17 cellular contexts compared by ENCODE assay signal in the genomic region with DNA sequence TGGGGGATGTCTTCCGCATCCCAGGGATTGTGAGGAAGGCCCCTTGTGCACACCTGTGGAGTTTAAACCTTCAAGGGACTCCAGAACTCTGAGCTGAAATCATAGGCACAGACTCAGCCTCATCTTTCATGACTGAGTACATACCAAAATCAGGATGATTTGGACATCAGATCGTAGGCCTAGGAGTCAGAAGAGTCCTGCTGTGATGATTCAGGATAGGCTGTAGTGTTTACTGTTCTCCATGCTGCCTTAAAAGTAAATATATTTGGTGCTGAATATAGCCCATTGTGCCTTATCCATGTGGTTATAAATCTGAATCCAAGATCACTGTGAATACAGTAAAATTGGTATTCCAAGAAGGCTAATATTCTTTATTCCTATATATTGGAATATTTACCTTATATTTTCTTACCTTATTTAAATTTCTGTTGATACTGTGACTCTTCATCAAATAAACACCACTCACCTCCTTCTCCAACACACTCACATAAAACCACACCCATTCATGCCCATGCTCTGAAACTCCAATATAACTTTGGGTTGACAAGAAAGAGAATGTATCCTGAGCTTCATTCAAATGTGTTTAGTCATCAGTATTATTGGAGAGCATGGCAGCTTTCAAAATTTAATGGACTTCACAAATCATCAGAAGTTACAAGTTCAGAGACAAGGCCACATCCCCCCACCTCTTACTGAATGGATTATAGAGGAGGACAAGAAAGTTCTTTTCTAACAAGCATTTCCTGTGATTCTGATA.
A peak's percentile ranks its signal among the peaks of the same experiment; 100 is the strongest.
DNase-seq lines count a peak whose midpoint lies in the region; ATAC-seq and TF ChIP-seq lines count a peak whose summit lies in the region.
"Had no signal": no experiment of that assay in that cellular context is flagged by ENCODE, and none has a peak within 500 bp of the region (broad histone marks: within the 10 kb centered on the region; RNA-seq: fewer than 3 reads in every experiment).

No MANE protein-coding gene starts in this region.

- CTCF ChIA-PET in IMR-90 (lab: Yijun Ruan, JAX) (no interaction called here), A673 (lab: Charles Lee) (no interaction called here)

- H2AK5ac ChIP-seq in IMR-90 (ENCODE audit: low read depth, low read length) = no peak overlapping the region

- no peak overlapping the region for H3K4me2 ChIP-seq in BLaER1 treated with 17β-estradiol and CSF1 and Interleukin-3, amounts not matched to agents 10 nM and 100 nM
- H3K4me2 ChIP-seq in IMR-90 (ENCODE audit: low read depth, low read length) = no peak overlapping the region
- H3K4me2 ChIP-seq: PC-9 had no signal

- POLR2A ChIA-PET in IMR-90 (lab: Charles Lee; ENCODE audit: unreplicated experiment) (no interaction called here), A673 (lab: Charles Lee; ENCODE audit: low non-redundant PET) (no interaction called here)

- intact Hi-C loops in IMR-90 (cut with micrococcal nuclease) = no loop called here
- intact Hi-C loops in A673 (cut with micrococcal nuclease; ENCODE audit: unreplicated experiment) = no loop called here

- peaks cover 24 to 56% (median 28%) of the 10 kb centered on the region in 10 experiments for H3K4me1 ChIP-seq in BLaER1 treated with 17β-estradiol and CSF1 and Interleukin-3, amounts not matched to agents 10 nM and 100 nM
- no peaks in the 10 kb centered on the region for H3K4me1 ChIP-seq in IMR-90 (ENCODE audit: control insufficient read depth, insufficient read depth, low read length)
- no peaks in the 10 kb centered on the region for H3K4me1 ChIP-seq in A673 (ENCODE audit: insufficient read depth, low read length, poor library complexity, severe bottlenecking)

- BruUV-seq in IMR-90 (replicated peaks; lab: Mats Ljungman, UMichigan) = no TSS peak
- BruUV-seq in A673 (replicated peaks; lab: Mats Ljungman, UMichigan) = no TSS peak

- TF ChIP-seq RAD21 in IMR-90 (IDR thresholded peaks at IDR 0.05; ENCODE audit: low read length) = no peak

- no peaks in the 10 kb centered on the region for H3K9me1 ChIP-seq in IMR-90 (ENCODE audit: insufficient read depth, low read length)

- TF ChIP-seq CTCF in IMR-90 (conservative IDR thresholded peaks at IDR 0.05; ENCODE audit: low read depth, low read length) (no peak), astrocyte of the spinal cord (IDR thresholded peaks at IDR 0.05; ENCODE audit: low read depth, low read length) (no peak), A673 (conservative IDR thresholded peaks at IDR 0.05; ENCODE audit: low read depth, low read length) (no peak)

- no peak overlapping the region for H3K14ac ChIP-seq in IMR-90 (replicated peaks; ENCODE audit: low read depth, low read length)

- H2BK5ac ChIP-seq in IMR-90 (ENCODE audit: low read depth, low read length, poor library complexity, severe bottlenecking) = no peak overlapping the region

- H3K9me3 ChIP-seq in BLaER1 treated with 17β-estradiol and CSF1 and Interleukin-3, amounts not matched to agents 10 nM and 100 nM (replicated peaks in 1 of 11) = peaks cover 4 to 34% (median 23%) of the 10 kb centered on the region in 11 experiments; a peak in 19 of 22 replicates
- H3K9me3 ChIP-seq in IMR-90 (ENCODE audit: control insufficient read depth, insufficient read depth, low read length) (peaks cover 9% of the 10 kb centered on the region), A673 (ENCODE audit: low read depth, low read length, poor library complexity, severe bottlenecking) (no peaks in the 10 kb centered on the region)

- no peak for ATAC-seq in IMR-90 (ENCODE audit: low read depth)
- no peak for ATAC-seq in GM18517 (IDR thresholded peaks at IDR 0.05; ENCODE audit: unreplicated experiment)
- ATAC-seq: K562 had no signal

- H4K8ac ChIP-seq in IMR-90 (ENCODE audit: low read depth in 2 of 2, low read length in 2 of 2) = no peak overlapping the region

- H2BK15ac ChIP-seq in IMR-90 (ENCODE audit: low read depth, low read length) = no peak overlapping the region

- H3K36me3 ChIP-seq in BLaER1 treated with 17β-estradiol and CSF1 and Interleukin-3, amounts not matched to agents 10 nM and 100 nM = no peaks in the 10 kb centered on the region
- H3K36me3 ChIP-seq in IMR-90 (ENCODE audit: control insufficient read depth, insufficient read depth, low read length) = no peaks in the 10 kb centered on the region
- H3K36me3 ChIP-seq in A673 (ENCODE audit: insufficient read depth, low read length, poor library complexity, severe bottlenecking) = no peaks in the 10 kb centered on the region

- TF ChIP-seq POLR2A in IMR-90 (IDR thresholded peaks at IDR 0.05; ENCODE audit: low read depth, low read length) = no peak

- DNase-seq in IMR-90 (no peak), astrocyte of the spinal cord (ENCODE audit: low read depth, low spot score) (peak; percentile 0), renal cortical epithelial cell (ENCODE audit: low read depth) (peak; percentile 19), NCI-H2196 (lab: John Stamatoyannopoulos, UW; ENCODE audit: unreplicated experiment) (no peak), A673 (ENCODE audit: low spot score) (no peak)
- DNase-seq: AML-193, GDM1, HCEC 1CT, NCI-H1092 treated with DMSO at 0.1 percent for 48 hours, NCI-H1694, NCI-H2081 treated with DMSO at 0.1 percent for 48 hours, NCI-H524, PC-9, SW 1271 had no signal

- in situ Hi-C loops in IMR-90 (cut with MboI; ENCODE audit: low sequenced_read_pairs) = no loop called here
- in situ Hi-C loops in astrocyte of the spinal cord (cut with HindIII; ENCODE audit: low sequenced_read_pairs) = no loop called here

- H4K91ac ChIP-seq in IMR-90 (ENCODE audit: insufficient read depth, low read depth, low read length) = no peak overlapping the region

- H2BK120ac ChIP-seq in IMR-90 (ENCODE audit: low read depth, low read length) = no peak overlapping the region

- H3K18ac ChIP-seq in IMR-90 (ENCODE audit: low read depth, low read length) = no peak overlapping the region

- no peak overlapping the region for H3K56ac ChIP-seq in IMR-90 (ENCODE audit: extremely low read depth, insufficient read depth, low read length)

- WGBS in IMR-90 (ENCODE audit: extremely low coverage in 2 of 2, insufficient read length in 1 of 2), 2 experiments = no CpG with 5 or more reads among the region's 2 CpGs

- no peak overlapping the region for H3K23ac ChIP-seq in IMR-90 (ENCODE audit: low read depth, low read length)

- H3K79me1 ChIP-seq in IMR-90 (ENCODE audit: low read depth in 1 of 2, low read length in 2 of 2) = no peaks in the 10 kb centered on the region

- no peak overlapping the region for H2BK20ac ChIP-seq in IMR-90 (ENCODE audit: low read depth, low read length)

- no peak overlapping the region for H4K5ac ChIP-seq in IMR-90 (ENCODE audit: low read depth, low read length)

- dilution Hi-C loops in IMR-90 (cut with HindIII; ENCODE audit: low sequenced_read_pairs, unreplicated experiment) = no loop called here

- no peak overlapping the region for H3K9ac ChIP-seq in BLaER1 treated with 17β-estradiol and CSF1 and Interleukin-3, amounts not matched to agents 10 nM and 100 nM
- H3K9ac ChIP-seq in IMR-90 (ENCODE audit: low read depth, low read length) = no peak overlapping the region

- no peak overlapping the region for H3K4me3 ChIP-seq in BLaER1 treated with 17β-estradiol and CSF1 and Interleukin-3, amounts not matched to agents 10 nM and 100 nM
- H3K4me3 ChIP-seq in IMR-90 (ENCODE audit: insufficient read depth, low read depth, low read length) = no peak overlapping the region
- no peak overlapping the region for H3K4me3 ChIP-seq in astrocyte of the spinal cord (ENCODE audit: low read depth, low read length)
- no peak overlapping the region for H3K4me3 ChIP-seq in A673 (ENCODE audit: low read depth, low read length, poor library complexity, severe bottlenecking)
- H3K4me3 ChIP-seq: K562, PC-9 had no signal

- no peak overlapping the region for H2AK9ac ChIP-seq in IMR-90 (replicated peaks; ENCODE audit: low read depth, low read length, poor library complexity)

- peak overlapping the region in 8 of 11 experiments; percentile 33 to 99 (median 71); a peak in 14 of 22 replicates for H3K27ac ChIP-seq in BLaER1 treated with 17β-estradiol and CSF1 and Interleukin-3, amounts not matched to agents 10 nM and 100 nM
- H3K27ac ChIP-seq in IMR-90 (ENCODE audit: insufficient read depth, low read length) (no peak overlapping the region), A673 (ENCODE audit: low read depth, low read length, poor library complexity, severe bottlenecking) (no peak overlapping the region)
- H3K27ac ChIP-seq: PC-9 had no signal

- no peaks in the 10 kb centered on the region for H4K20me1 ChIP-seq in BLaER1 treated with 17β-estradiol and CSF1 and Interleukin-3, amounts not matched to agents 10 nM and 100 nM
- no peaks in the 10 kb centered on the region for H4K20me1 ChIP-seq in IMR-90 (ENCODE audit: insufficient read depth, low read length)

- no peak overlapping the region for H2AFZ ChIP-seq in IMR-90 (replicated peaks; ENCODE audit: low read length, poor library complexity)
- H2AFZ ChIP-seq: PC-9 had no signal

- H3K27me3 ChIP-seq in BLaER1 treated with 17β-estradiol and CSF1 and Interleukin-3, amounts not matched to agents 10 nM and 100 nM = no peaks in the 10 kb centered on the region
- H3K27me3 ChIP-seq in IMR-90 (ENCODE audit: control insufficient read depth, insufficient read depth, low read length) = no peaks in the 10 kb centered on the region
- no peaks in the 10 kb centered on the region for H3K27me3 ChIP-seq in A673 (replicated peaks; ENCODE audit: insufficient read depth, low read depth, low read length, poor library complexity)

- H3K4ac ChIP-seq in IMR-90 (ENCODE audit: low read depth, low read length) = no peak overlapping the region

TF ChIP-seq in IMR-90, 13 proteins besides CTCF, POLR2A, EP300 and RAD21:
- no peak for TF ChIP-seq RCOR1 (IDR thresholded peaks at IDR 0.05; ENCODE audit: insufficient replicate concordance, low read length)
- 0 out of 2 replicates have a peak, but pooled peaks have one; percentile 7 for TF ChIP-seq MAFK (IDR thresholded peaks at IDR 0.05; ENCODE audit: low read depth, low read length)

Comparison
In these comparisons a context has a peak if more than half of its experiments do, and no peak if none do; other contexts are left out.
1. H3K27ac ChIP-seq: peak in BLaER1 treated with 17β-estradiol and CSF1 and Interleukin-3, amounts not matched to agents 10 nM and 100 nM (8 of 11); none in IMR-90 (single experiment) and A673 (single experiment).
2. DNase-seq: peak in astrocyte of the spinal cord (single experiment) and renal cortical epithelial cell (single experiment); none in IMR-90 (single experiment), NCI-H2196 (single experiment) and A673 (single experiment).